8 cellular contexts compared by ENCODE assay signal in genomic region chr4:159105063-159105414, GRCh38. TPM values are rescaled to one million over a fixed set of nuclear protein-coding genes. Genes with fewer than 3 reads are reported as not detected.
DNase-seq lines count a peak whose midpoint lies in the region; ATAC-seq lines count a peak whose summit lies in the region.

No MANE protein-coding gene starts in this region.

- H3K36me3 Mint-ChIP-seq in naive thymus-derived CD4-positive, alpha-beta T cell: peaks cover 0 to 2% (median 0%) of the 10 kb centered on the region in 5 donors

- DNase-seq in M059J (ENCODE audit: low read depth) (peak; percentile 54), cerebellar cortex (ENCODE audit: low spot score) (peak; percentile 51), NCI-H2107 (lab: John Stamatoyannopoulos, UW) (no peak), HuH-7.5 (ENCODE audit: low spot score) (no peak), iPS-NIHi7 (ENCODE audit: extremely low spot score) (no peak)
- no peak for DNase-seq in naive thymus-derived CD4-positive, alpha-beta T cell
- no peak for DNase-seq in stimulated activated CD4-positive, alpha-beta T cell treated with anti-CD3 and anti-CD28 coated beads, Interleukin-4, amount 100 ng/mL, for 1 hour

- peak overlapping the region; percentile 99 for H3K4me3 ChIP-seq in BLaER1
- no peak overlapping the region for H3K4me3 ChIP-seq in naive thymus-derived CD4-positive, alpha-beta T cell (ENCODE audit: low read length)

- peak overlapping the region; percentile 66 to 98 (median 92) for H3K27ac Mint-ChIP-seq in naive thymus-derived CD4-positive, alpha-beta T cell

- peaks cover 0 to 4% (median 0%) of the 10 kb centered on the region in 5 donors for H3K27me3 Mint-ChIP-seq in naive thymus-derived CD4-positive, alpha-beta T cell

- intact Hi-C loops in naive thymus-derived CD4-positive, alpha-beta T cell (cut with micrococcal nuclease): loop anchor here in 1 of 2 donors (1.0 kb wide), 1 partner anchor 70 kb away; no protein-coding TSS in a partner anchor

- H3K36me3 ChIP-seq in BLaER1: no peaks in the 10 kb centered on the region
- peaks cover 0 to 4% (median 0%) of the 10 kb centered on the region in 3 experiments for H3K36me3 ChIP-seq in naive thymus-derived CD4-positive, alpha-beta T cell (ENCODE audit: control insufficient read depth in 2 of 3, insufficient read depth in 3 of 3, low read length in 3 of 3)

- no peaks in the 10 kb centered on the region for H3K27me3 ChIP-seq in BLaER1
- no peaks in the 10 kb centered on the region for H3K27me3 ChIP-seq in naive thymus-derived CD4-positive, alpha-beta T cell (ENCODE audit: control insufficient read depth in 2 of 2, insufficient read depth in 2 of 2, low read length in 2 of 2)

- CTCF ChIA-PET in naive thymus-derived CD4-positive, alpha-beta T cell (lab: Charles Lee): no interaction called here

- H4K20me1 ChIP-seq in BLaER1: peaks cover 62% of the 10 kb centered on the region

- peaks cover 0 to 4% (median 0%) of the 10 kb centered on the region in 11 donors for H3K9me3 Mint-ChIP-seq in naive thymus-derived CD4-positive, alpha-beta T cell

- peaks cover 30 to 51% (median 42%) of the 10 kb centered on the region in 7 donors for H3K4me1 Mint-ChIP-seq in naive thymus-derived CD4-positive, alpha-beta T cell

- H3K4me3 Mint-ChIP-seq in naive thymus-derived CD4-positive, alpha-beta T cell: peak overlapping the region; percentile 86 to 98 (median 93)

- peak overlapping the region; percentile 93 for H3K9ac ChIP-seq in BLaER1

- no peak for ATAC-seq in naive thymus-derived CD4-positive, alpha-beta T cell

- H3K27ac ChIP-seq in BLaER1: no peak overlapping the region
- H3K27ac ChIP-seq in naive thymus-derived CD4-positive, alpha-beta T cell (ENCODE audit: low read depth, low read length): no peak overlapping the region

- H3K9me3 ChIP-seq in BLaER1: no peaks in the 10 kb centered on the region
- H3K9me3 ChIP-seq in naive thymus-derived CD4-positive, alpha-beta T cell (ENCODE audit: control insufficient read depth in 2 of 3, low read length in 3 of 3): no peaks in the 10 kb centered on the region

- H3K4me2 ChIP-seq in BLaER1: peak overlapping the region; percentile 84

- POLR2A ChIA-PET in naive thymus-derived CD4-positive, alpha-beta T cell (lab: Charles Lee): interaction anchor here (0.5 kb wide), 1 partner anchor 334 kb away, joined by 3 read pairs; no protein-coding TSS in a partner anchor

- peaks cover 38% of the 10 kb centered on the region for H3K4me1 ChIP-seq in BLaER1
- H3K4me1 ChIP-seq in naive thymus-derived CD4-positive, alpha-beta T cell (ENCODE audit: control insufficient read depth in 2 of 2, insufficient read depth in 2 of 2, low read length in 2 of 2): peaks cover 8 to 20% of the 10 kb centered on the region in 2 donors

RNA-seq across cellular contexts. Expression of gene RAPGEF2, which starts 2.2 kb away (rescaled TPM):
- total RNA-seq in M059J (2014; rRNA removed; shearing (Covaris generic)): 12.1 and 21.4 TPM in 2 replicates
- 10 to 100 TPM; 19.1 to 35.2 (median 21.9) TPM for total RNA-seq in naive thymus-derived CD4-positive, alpha-beta T cell
- polyA plus RNA-seq in naive thymus-derived CD4-positive, alpha-beta T cell: under 1 TPM; 0.72 to 0.87 TPM

Comparison
In these comparisons a context has a peak if more than half of its experiments do, and no peak if none do; other contexts are left out.
1. DNase-seq: peak in M059J (single experiment) and cerebellar cortex (single experiment); none in naive thymus-derived CD4-positive, alpha-beta T cell (0 of 9), NCI-H2107 (single experiment), HuH-7.5 (single experiment), iPS-NIHi7 (single experiment) and stimulated activated CD4-positive, alpha-beta T cell treated with anti-CD3 and anti-CD28 coated beads, Interleukin-4, amount 100 ng/mL, for 1 hour (single experiment).